In the genomic region with DNA sequence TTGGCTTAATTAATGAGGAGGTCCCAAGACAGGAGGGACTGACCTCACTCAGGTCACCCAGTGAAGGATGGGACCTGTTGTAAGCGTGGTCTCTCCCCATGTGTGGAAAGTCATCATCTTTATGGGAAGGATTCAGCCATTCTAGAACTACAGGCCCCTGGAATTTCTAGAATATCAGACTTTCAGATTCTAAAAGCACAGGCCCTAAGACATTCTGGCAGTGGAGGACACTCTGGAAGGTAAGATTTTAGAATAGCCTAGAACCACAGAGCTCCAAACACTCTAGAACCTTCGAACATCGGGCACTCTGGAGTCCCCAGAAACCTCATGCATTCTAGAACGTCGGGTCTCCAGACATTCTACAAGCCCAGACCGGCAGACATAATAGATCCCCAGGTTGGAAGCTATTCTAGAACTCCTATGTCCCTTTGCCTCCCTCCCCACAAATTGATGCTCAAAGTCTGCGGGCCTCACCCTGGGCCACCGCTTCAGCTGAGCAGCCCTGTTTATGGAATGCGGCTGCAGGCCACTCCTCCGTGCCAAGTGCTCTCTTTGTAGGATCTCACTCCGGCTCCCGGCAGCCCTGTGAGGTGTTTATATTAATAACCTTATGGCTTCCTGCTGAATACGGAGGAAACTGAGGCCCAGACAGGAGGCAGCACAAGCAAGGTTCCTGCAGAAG, we compare ENCODE assay signal across 7 cellular contexts. TPM values are rescaled to one million over a fixed set of nuclear protein-coding genes. Genes with fewer than 3 reads are reported as not detected.
DNase-seq lines count a peak whose midpoint lies in the region; ATAC-seq and TF ChIP-seq lines count a peak whose summit lies in the region.

No MANE protein-coding gene starts in this region.

- H3K4me1 ChIP-seq in GM23338 (ENCODE audit: insufficient read depth) (peaks cover 9% of the 10 kb centered on the region), sigmoid colon (peaks cover 0 to 14% (median 10%) of the 10 kb centered on the region in 4 donors), aorta (ENCODE audit: control insufficient read depth in 1 of 2, insufficient read depth in 2 of 2, low read length in 2 of 2) (no peaks in the 10 kb centered on the region)

- peak overlapping the region; percentile 95 for H2AFZ ChIP-seq in GM23338

- peaks cover 6% of the 10 kb centered on the region; the same call in 1 of the 3 replicates for H3K9me3 Mint-ChIP-seq in GM23338
- peaks cover 10% of the 10 kb centered on the region for H3K9me3 Mint-ChIP-seq in glutamatergic neuron (ENCODE audit: unreplicated experiment)

- H3K4me1 Mint-ChIP-seq in GM23338 (peaks cover 7% of the 10 kb centered on the region; the same call in 2 of the 3 replicates), glutamatergic neuron (ENCODE audit: low read depth, unreplicated experiment) (peaks cover under 1% of the 10 kb centered on the region)

- TF ChIP-seq POLR2A in sigmoid colon (IDR thresholded peaks at IDR 0.05), result no peak

- no peak overlapping the region for H3K27ac ChIP-seq in GM23338 (ENCODE audit: low read depth)
- no peak overlapping the region for H3K27ac ChIP-seq in SK-N-MC
- peak overlapping the region in 3 of 4 donors; percentile 5 to 59 (median 24) for H3K27ac ChIP-seq in sigmoid colon
- no peak overlapping the region for H3K27ac ChIP-seq in aorta (ENCODE audit: low read depth in 1 of 2, low read length in 2 of 2)

- H3K9ac ChIP-seq in SK-N-MC (ENCODE audit: insufficient read length), result peak overlapping the region; percentile 54

- no peaks in the 10 kb centered on the region for H3K9me3 ChIP-seq in SK-N-MC (ENCODE audit: low read depth, low read length)
- no peaks in the 10 kb centered on the region for H3K9me3 ChIP-seq in sigmoid colon
- no peaks in the 10 kb centered on the region for H3K9me3 ChIP-seq in aorta (ENCODE audit: control insufficient read depth, low read length)

- H3K79me2 ChIP-seq in GM23338 (replicated peaks; ENCODE audit: insufficient read depth), result no peaks in the 10 kb centered on the region

- H3K27ac Mint-ChIP-seq in GM23338 (no peak overlapping the region), glutamatergic neuron (ENCODE audit: unreplicated experiment) (no peak overlapping the region)

- intact Hi-C loops in sigmoid colon (cut with DNase I), result no loop called here
- intact Hi-C loops in aorta (cut with DNase I), result no loop called here

- H3K36me3 Mint-ChIP-seq in GM23338 (ENCODE audit: low read depth) (no peaks in the 10 kb centered on the region; the same call in 2 of the 3 replicates), glutamatergic neuron (ENCODE audit: unreplicated experiment) (no peaks in the 10 kb centered on the region)

- H3K9me2 ChIP-seq in GM23338 (ENCODE audit: insufficient read depth), result 0 out of 2 replicates have a peak, but pooled peaks cover 2% of the 10 kb centered on the region

- H4K20me1 ChIP-seq in GM23338 (replicated peaks; ENCODE audit: insufficient read depth), result no peaks in the 10 kb centered on the region

- 0 out of 2 replicates have a peak, but pooled peaks cover 3% of the 10 kb centered on the region for H3F3A ChIP-seq in GM23338 (replicated peaks; ENCODE audit: low read depth)

- peaks cover 30% of the 10 kb centered on the region for H3K27me3 Mint-ChIP-seq in GM23338 (ENCODE audit: insufficient read depth, low read depth, poor library complexity)
- peaks cover 11% of the 10 kb centered on the region for H3K27me3 Mint-ChIP-seq in glutamatergic neuron (ENCODE audit: unreplicated experiment)

- 14 to 30% methylated on average over 13 of the region's 13 CpGs for WGBS in sigmoid colon, 2 donors
- 30 to 31% methylated on average over 13 of the region's 13 CpGs for WGBS in aorta, 2 donors

- H3K4me3 Mint-ChIP-seq in GM23338 (peak overlapping the region; percentile 84), glutamatergic neuron (ENCODE audit: unreplicated experiment) (peak overlapping the region; percentile 76)

- peak; percentile 53 for ATAC-seq in GM23338
- no peak for ATAC-seq in aorta (ENCODE audit: low FRiP score)
- ATAC-seq in HG02970 (IDR thresholded peaks at IDR 0.05; ENCODE audit: low FRiP score, unreplicated experiment), result no peak

- DNase-seq in GM23338 (ENCODE audit: low spot score), result peak; percentile 47
- DNase-seq in SK-N-MC (ENCODE audit: low read depth, low spot score), result no peak
- DNase-seq in glutamatergic neuron, result no peak
- DNase-seq in sigmoid colon, result no peak
- no peak for DNase-seq in activated effector memory CD4-positive, alpha-beta T cell treated with Interleukin-2 at 50 U/mL for 16 hours
- no peak for DNase-seq in aorta

- TF ChIP-seq CTCF in GM23338 (conservative IDR thresholded peaks at IDR 0.05; ENCODE audit: low read depth in 2 of 2) (no peak), glutamatergic neuron (IDR thresholded peaks at IDR 0.05; ENCODE audit: partially characterized antibody, unreplicated experiment) (no peak), sigmoid colon (IDR thresholded peaks at IDR 0.05) (no peak)

- peak overlapping the region; percentile 80 for H3K4me3 ChIP-seq in GM23338
- H3K4me3 ChIP-seq in SK-N-MC, result peak overlapping the region; percentile 86
- peak overlapping the region; percentile 31 to 56 (median 49) for H3K4me3 ChIP-seq in sigmoid colon
- H3K4me3 ChIP-seq in aorta (ENCODE audit: low read length in 2 of 2), result peak overlapping the region in 1 of 2 donors; percentile 27

- peak overlapping the region; percentile 85 for H3K4me2 ChIP-seq in GM23338

- H3K36me3 ChIP-seq in GM23338 (ENCODE audit: insufficient read depth) (no peaks in the 10 kb centered on the region), SK-N-MC (ENCODE audit: insufficient read depth, low read length) (no peaks in the 10 kb centered on the region), sigmoid colon (no peaks in the 10 kb centered on the region), aorta (ENCODE audit: control insufficient read depth in 1 of 2, insufficient read depth in 2 of 2, low read length in 1 of 2) (no peaks in the 10 kb centered on the region)

- TF ChIP-seq EP300 in sigmoid colon (IDR thresholded peaks at IDR 0.05), result no peak

- H3K27me3 ChIP-seq in GM23338 (ENCODE audit: insufficient read depth) (peaks cover 28% of the 10 kb centered on the region), sigmoid colon (peaks cover 0 to 30% (median 25%) of the 10 kb centered on the region in 3 donors), aorta (ENCODE audit: control insufficient read depth in 1 of 2, insufficient read depth in 2 of 2, low read length in 1 of 2) (no peaks in the 10 kb centered on the region)

TF ChIP-seq in GM23338, 12 proteins besides CTCF, POLR2A, EP300 and RAD21 (continues in another document):
- TF ChIP-seq, protein P1, sequence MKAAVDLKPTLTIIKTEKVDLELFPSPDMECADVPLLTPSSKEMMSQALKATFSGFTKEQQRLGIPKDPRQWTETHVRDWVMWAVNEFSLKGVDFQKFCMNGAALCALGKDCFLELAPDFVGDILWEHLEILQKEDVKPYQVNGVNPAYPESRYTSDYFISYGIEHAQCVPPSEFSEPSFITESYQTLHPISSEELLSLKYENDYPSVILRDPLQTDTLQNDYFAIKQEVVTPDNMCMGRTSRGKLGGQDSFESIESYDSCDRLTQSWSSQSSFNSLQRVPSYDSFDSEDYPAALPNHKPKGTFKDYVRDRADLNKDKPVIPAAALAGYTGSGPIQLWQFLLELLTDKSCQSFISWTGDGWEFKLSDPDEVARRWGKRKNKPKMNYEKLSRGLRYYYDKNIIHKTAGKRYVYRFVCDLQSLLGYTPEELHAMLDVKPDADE (IDR thresholded peaks at IDR 0.05), result no peak
- TF ChIP-seq ZNF114 (CRISPR knock-in tag; IDR thresholded peaks at IDR 0.05), result no peak

RNA-seq across cellular contexts. Expression of gene KLK15, which starts 1.9 kb away (rescaled TPM):
- total RNA-seq in GM23338 (2014; rRNA removed; shearing (Covaris generic)), result not detected in 2 replicates
- not detected in 2 replicates for polyA plus RNA-seq in GM23338 (2016; fragmentation: Nextera tagmentation; extraction: Ambion mirVana)
- total RNA-seq in glutamatergic neuron (ENCODE audit: unreplicated experiment), result not detected
- total RNA-seq in sigmoid colon, result not detected
- 10 to 100 TPM in 1 of 3 donors, 1 to 10 TPM in 2; 2.1 to 10.2 (median 2.8) TPM for polyA plus RNA-seq in sigmoid colon
- not detected for total RNA-seq in aorta
- polyA plus RNA-seq in aorta, result not detected

RNA-seq across cellular contexts. Expression of gene KLK1, which starts 11.7 kb away (rescaled TPM):
- total RNA-seq in GM23338 (2014; rRNA removed; shearing (Covaris generic)), result 0.31 TPM in 1 of 2 replicates, not detected in the other
- polyA plus RNA-seq in GM23338 (2016; fragmentation: Nextera tagmentation; extraction: Ambion mirVana) (2.4 and 3.0 TPM in 2 replicates), sigmoid colon (100 to 1,000 TPM in 2 of 3 donors, 10 to 100 TPM in 1; 44.6 to 398 (median 277) TPM), aorta (1 to 10 TPM; 2.6 to 6.3 TPM)
- total RNA-seq in glutamatergic neuron (ENCODE audit: unreplicated experiment) (0.49 TPM), sigmoid colon (not detected), aorta (1 to 10 TPM in 1 of 2 donors, under 1 TPM in 1; 0.81 to 1.7 TPM)

RNA-seq across cellular contexts. Expression of gene KLK3, which starts 19.5 kb away (rescaled TPM):
- not detected in 2 replicates for total RNA-seq in GM23338 (2014; rRNA removed; shearing (Covaris generic))
- polyA plus RNA-seq in GM23338 (2016; fragmentation: Nextera tagmentation; extraction: Ambion mirVana), result 0.14 and 0.19 TPM in 2 replicates
- not detected for total RNA-seq in glutamatergic neuron (ENCODE audit: unreplicated experiment)
- total RNA-seq in sigmoid colon, result not detected
- polyA plus RNA-seq in sigmoid colon, result 1 to 10 TPM; 1.8 to 4.2 (median 3.0) TPM
- not detected for total RNA-seq in aorta
- polyA plus RNA-seq in aorta, result 1 to 10 TPM in 1 of 2 donors, not detected in 1; 1.4 TPM

RNA-seq across cellular contexts. Expression of gene KLK2, which starts 38.0 kb away (rescaled TPM):
- 0.69 TPM in 1 of 2 replicates, not detected in the other for total RNA-seq in GM23338 (2014; rRNA removed; shearing (Covaris generic))
- polyA plus RNA-seq in GM23338 (2016; fragmentation: Nextera tagmentation; extraction: Ambion mirVana), result 0.18 TPM in 1 of 2 replicates, not detected in the other
- not detected for total RNA-seq in glutamatergic neuron (ENCODE audit: unreplicated experiment)
- not detected for total RNA-seq in sigmoid colon
- under 1 TPM in 1 of 3 donors, not detected in 2; 0.28 TPM for polyA plus RNA-seq in sigmoid colon
- not detected for total RNA-seq in aorta
- polyA plus RNA-seq in aorta, result not detected

RNA-seq across cellular contexts. Expression of gene ACP4, which starts 45.0 kb away (rescaled TPM):
- not detected in 2 replicates for total RNA-seq in GM23338 (2014; rRNA removed; shearing (Covaris generic))
- not detected in 2 replicates for polyA plus RNA-seq in GM23338 (2016; fragmentation: Nextera tagmentation; extraction: Ambion mirVana)
- not detected for total RNA-seq in glutamatergic neuron (ENCODE audit: unreplicated experiment)
- not detected for total RNA-seq in sigmoid colon
- polyA plus RNA-seq in sigmoid colon, result not detected
- not detected for total RNA-seq in aorta
- not detected for polyA plus RNA-seq in aorta

Comparison
In these comparisons a context has a peak if more than half of its experiments do, and no peak if none do; other contexts are left out.
1. H3K27ac ChIP-seq: peak in sigmoid colon (3 of 4); none in GM23338 (single experiment), SK-N-MC (single experiment) and aorta (0 of 2).